ENCODE assay signal across 12 cellular contexts in the genomic region with DNA sequence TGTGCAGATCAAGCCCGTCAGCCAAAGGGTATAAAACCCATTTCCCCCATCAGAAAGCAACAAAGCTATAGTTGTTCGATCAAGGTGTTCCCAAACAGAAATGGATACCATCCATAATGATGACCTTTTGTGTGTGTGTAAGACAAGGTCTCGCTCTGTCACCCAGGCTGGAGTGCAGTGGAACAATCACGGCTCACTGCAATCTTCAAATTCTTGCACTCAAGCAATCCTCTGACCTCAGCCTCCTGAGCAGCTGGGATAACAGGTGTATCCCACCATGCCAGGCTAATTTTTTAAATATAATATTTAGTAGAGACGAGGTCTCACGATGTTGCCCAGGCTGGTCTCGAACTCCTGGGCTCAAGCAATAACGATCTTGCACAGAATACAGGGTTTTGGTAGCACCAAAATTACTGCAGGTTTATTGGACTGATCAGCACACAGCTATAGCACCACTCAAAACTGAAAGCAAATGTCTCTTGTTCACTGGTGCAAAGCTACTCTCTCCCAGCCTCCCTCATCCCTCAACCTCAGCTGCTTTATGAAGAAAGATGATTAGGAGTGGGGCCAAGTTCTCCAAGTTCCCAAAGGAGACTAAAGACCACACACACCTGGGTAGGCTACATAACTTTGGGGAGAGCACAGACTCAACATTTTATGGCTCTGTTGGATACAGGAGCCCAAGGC.
A peak's percentile ranks its signal among the peaks of the same experiment; 100 is the strongest.
DNase-seq lines count a peak whose midpoint lies in the region; ATAC-seq, FAIRE-seq and TF ChIP-seq lines count a peak whose summit lies in the region.
"Had no signal": no experiment of that assay in that cellular context is flagged by ENCODE, and none has a peak within 500 bp of the region (broad histone marks: within the 10 kb centered on the region; RNA-seq: fewer than 3 reads in every experiment).

No MANE protein-coding gene starts in this region.

- H2AK5ac ChIP-seq in mesenchymal stem cell (ENCODE audit: low read length, severe bottlenecking) = no peak overlapping the region

- no peak overlapping the region for H2BK5ac ChIP-seq in mesenchymal stem cell (ENCODE audit: low read depth, low read length, poor library complexity, severe bottlenecking)

- no peak overlapping the region for H3K4me2 ChIP-seq in mesenchymal stem cell (ENCODE audit: low read length, poor library complexity, severe bottlenecking)

- 97% methylated on average over 7 of the region's 8 CpGs for WGBS in mesenchymal stem cell

- H4K91ac ChIP-seq in mesenchymal stem cell (ENCODE audit: low read length) = no peak overlapping the region

- H3K9ac ChIP-seq in mesenchymal stem cell (ENCODE audit: low read length) = peak overlapping the region; percentile 80

- no peak overlapping the region for H4K8ac ChIP-seq in mesenchymal stem cell (ENCODE audit: low read length)

- POLR2A ChIA-PET in RWPE1 (lab: Yijun Ruan, JAX; ENCODE audit: low non-redundant PET) (no interaction called here), GM10248 (lab: Yijun Ruan, JAX) (no interaction called here)

- H3K27ac ChIP-seq in RWPE1 (peak overlapping the region; percentile 81), mesenchymal stem cell (ENCODE audit: low read length, poor library complexity, severe bottlenecking) (peak overlapping the region; percentile 22)

- no peak for DNase-seq in GM18507 (ENCODE audit: extremely low spot score, insufficient read length, low read depth)
- no peak for DNase-seq in RWPE1 (ENCODE audit: low spot score)
- no peak for DNase-seq in mesenchymal stem cell
- DNase-seq in HuH-7 (ENCODE audit: low spot score) = no peak
- no peak for DNase-seq in mucosa of gallbladder (ENCODE audit: low spot score)
- no peak for DNase-seq in GM10248 (ENCODE audit: extremely low spot score)
- DNase-seq in stimulated activated CD4-positive, alpha-beta T cell treated with anti-CD3 and anti-CD28 coated beads, Interleukin-4, amount 100 ng/mL, for 24 hours = no peak
- DNase-seq: activated CD4-positive, CD25-positive, alpha-beta regulatory T cell treated with anti-CD3 and anti-CD28 coated beads, Interleukin-2, amount 50 U/mL, for 72 hours; DMS153; NCI-H1048 had no signal

- peak; percentile 50 for FAIRE-seq in GM18507 (lab: Jason Lieb, UNC)
- FAIRE-seq: endothelial cell of umbilical vein had no signal

- H3K23ac ChIP-seq in mesenchymal stem cell (ENCODE audit: low read length in 2 of 2) = no peak overlapping the region

- H3K14ac ChIP-seq in mesenchymal stem cell (ENCODE audit: low read length in 2 of 2) = no peak overlapping the region

- no peaks in the 10 kb centered on the region for H3K9me3 ChIP-seq in mesenchymal stem cell (ENCODE audit: control insufficient read depth, low read length)

- peak overlapping the region in 1 of 2 experiments; percentile 13 for H3K4me3 ChIP-seq in mesenchymal stem cell (ENCODE audit: insufficient read depth in 1 of 2, low read depth in 1 of 2, low read length in 2 of 2)

- H3K4me1 ChIP-seq in mesenchymal stem cell (ENCODE audit: control insufficient read depth, insufficient read depth, low read depth, low read length) = peaks cover 2% of the 10 kb centered on the region

- CTCF ChIA-PET in RWPE1 (lab: Yijun Ruan, JAX) (no interaction called here), GM10248 (lab: Yijun Ruan, JAX) (interaction anchor here (0.8 to 2.2 kb wide), 11 partner anchors 9 to 81 kb away, joined by 3 to 8 read pairs (median 5); a partner anchor contains a TSS)

- H3K4ac ChIP-seq in mesenchymal stem cell (ENCODE audit: low read depth in 1 of 2, low read length in 2 of 2) = no peak overlapping the region

- H3K79me1 ChIP-seq in mesenchymal stem cell (replicated peaks; ENCODE audit: low read length, poor library complexity, severe bottlenecking) = peaks cover 33% of the 10 kb centered on the region

- no peak overlapping the region for H2AFZ ChIP-seq in mesenchymal stem cell (ENCODE audit: low read depth, low read length)

- H2BK120ac ChIP-seq in mesenchymal stem cell (ENCODE audit: low read depth, low read length) = no peak overlapping the region

- H2BK12ac ChIP-seq in mesenchymal stem cell (ENCODE audit: low read length in 2 of 2) = no peak overlapping the region

- no peaks in the 10 kb centered on the region for H3K27me3 ChIP-seq in mesenchymal stem cell (ENCODE audit: control insufficient read depth in 1 of 2, insufficient read depth in 1 of 2, low read length in 2 of 2)

- ATAC-seq in GM21825 (IDR thresholded peaks at IDR 0.05; ENCODE audit: unreplicated experiment) = peak; percentile 34

- TF ChIP-seq CTCF in RWPE1 (conservative IDR thresholded peaks at IDR 0.05; ENCODE audit: low read depth) = no peak
- TF ChIP-seq CTCF in GM10248 (IDR thresholded peaks at IDR 0.05; ENCODE audit: control extremely low read depth, extremely low read depth, low read depth, missing control alignments) = no peak

- H3K18ac ChIP-seq in mesenchymal stem cell (ENCODE audit: low read depth in 1 of 2, low read length in 2 of 2) = no peak overlapping the region

- H3K36me3 ChIP-seq in mesenchymal stem cell (ENCODE audit: control insufficient read depth in 1 of 2, insufficient read depth in 2 of 2, low read depth in 1 of 2, low read length in 2 of 2) = no peaks in the 10 kb centered on the region

- H2BK15ac ChIP-seq in mesenchymal stem cell (ENCODE audit: low read depth, poor library complexity, severe bottlenecking) = no peak overlapping the region
